ENCODE assay signal across 1 cellular context in genomic region chr2:176582990-176583481, GRCh38.
A peak's percentile ranks its signal among the peaks of the same experiment; 100 is the strongest.
TF ChIP-seq lines count a peak whose summit lies in the region.

No MANE protein-coding gene starts in this region.

TF ChIP-seq in SK-N-SH, 30 proteins besides CTCF, POLR2A, EP300 and RAD21 (continued from another document):
- TF ChIP-seq REST (IDR thresholded peaks at IDR 0.05; ENCODE audit: low read depth, low read length) (0 out of 2 replicates have a peak, but pooled peaks have one; percentile 31), USF1 (IDR thresholded peaks at IDR 0.05; ENCODE audit: borderline replicate concordance, low read depth) (no peak), TAF1 (IDR thresholded peaks at IDR 0.05; ENCODE audit: borderline replicate concordance, low read depth, low read length) (no peak), TEAD4 (IDR thresholded peaks at IDR 0.05; ENCODE audit: borderline replicate concordance, insufficient read depth) (peak; percentile 40; the same call in 1 of the 2 replicates), NFIC (IDR thresholded peaks at IDR 0.05; ENCODE audit: borderline replicate concordance) (peak; percentile 77), NRF1 (IDR thresholded peaks at IDR 0.05; ENCODE audit: low read depth, low read length) (no peak), JUND (IDR thresholded peaks at IDR 0.05) (peak; percentile 98), ZBTB33 (IDR thresholded peaks at IDR 0.05; ENCODE audit: borderline replicate concordance, low read depth) (peak; percentile 50; the same call in 1 of the 2 replicates), TCF12 (IDR thresholded peaks at IDR 0.05) (peak; percentile 85), SIN3A (IDR thresholded peaks at IDR 0.05; ENCODE audit: borderline replicate concordance, low read depth, low read length) (peak; percentile 45; the same call in 1 of the 2 replicates), FOSL2 (IDR thresholded peaks at IDR 0.05; ENCODE audit: borderline replicate concordance, low read depth) (peak; percentile 98), MEF2A (IDR thresholded peaks at IDR 0.05; ENCODE audit: borderline replicate concordance, low read depth) (0 out of 2 replicates have a peak, but pooled peaks have one; percentile 20), GABPA (IDR thresholded peaks at IDR 0.05; ENCODE audit: low read depth) (no peak)
TF ChIP-seq in SK-N-SH: peak in this region for 14.
